Comparison of ENCODE assay signal across 1 cellular context in the genomic region with DNA sequence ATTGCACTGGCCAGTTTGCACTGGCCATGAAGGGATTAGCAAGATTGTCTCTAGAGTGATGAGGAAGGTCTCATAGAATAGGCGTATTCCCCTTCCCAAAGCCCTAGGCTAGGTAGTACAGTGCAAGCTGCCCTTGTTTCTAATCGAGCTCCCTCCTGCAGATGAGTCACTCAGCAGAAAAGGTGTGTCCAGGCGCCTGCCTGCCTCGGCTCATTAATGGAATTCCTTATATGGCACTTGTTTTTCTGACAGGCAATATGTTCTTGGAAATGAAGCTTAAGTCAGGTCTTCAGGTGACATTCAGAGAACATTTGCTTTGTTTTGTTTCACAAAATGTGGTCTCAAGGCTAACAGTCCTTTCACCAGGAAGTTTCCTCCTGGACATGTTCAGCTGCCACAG.
TF ChIP-seq lines count a peak whose summit lies in the region.

No MANE protein-coding gene starts in this region.

TF ChIP-seq in SK-N-SH treated with all-trans-retinoic acid at 6 μM for 48 hours, 23 proteins besides CTCF, POLR2A, EP300 and RAD21 (continued from another document):
- TF ChIP-seq, protein P1, sequence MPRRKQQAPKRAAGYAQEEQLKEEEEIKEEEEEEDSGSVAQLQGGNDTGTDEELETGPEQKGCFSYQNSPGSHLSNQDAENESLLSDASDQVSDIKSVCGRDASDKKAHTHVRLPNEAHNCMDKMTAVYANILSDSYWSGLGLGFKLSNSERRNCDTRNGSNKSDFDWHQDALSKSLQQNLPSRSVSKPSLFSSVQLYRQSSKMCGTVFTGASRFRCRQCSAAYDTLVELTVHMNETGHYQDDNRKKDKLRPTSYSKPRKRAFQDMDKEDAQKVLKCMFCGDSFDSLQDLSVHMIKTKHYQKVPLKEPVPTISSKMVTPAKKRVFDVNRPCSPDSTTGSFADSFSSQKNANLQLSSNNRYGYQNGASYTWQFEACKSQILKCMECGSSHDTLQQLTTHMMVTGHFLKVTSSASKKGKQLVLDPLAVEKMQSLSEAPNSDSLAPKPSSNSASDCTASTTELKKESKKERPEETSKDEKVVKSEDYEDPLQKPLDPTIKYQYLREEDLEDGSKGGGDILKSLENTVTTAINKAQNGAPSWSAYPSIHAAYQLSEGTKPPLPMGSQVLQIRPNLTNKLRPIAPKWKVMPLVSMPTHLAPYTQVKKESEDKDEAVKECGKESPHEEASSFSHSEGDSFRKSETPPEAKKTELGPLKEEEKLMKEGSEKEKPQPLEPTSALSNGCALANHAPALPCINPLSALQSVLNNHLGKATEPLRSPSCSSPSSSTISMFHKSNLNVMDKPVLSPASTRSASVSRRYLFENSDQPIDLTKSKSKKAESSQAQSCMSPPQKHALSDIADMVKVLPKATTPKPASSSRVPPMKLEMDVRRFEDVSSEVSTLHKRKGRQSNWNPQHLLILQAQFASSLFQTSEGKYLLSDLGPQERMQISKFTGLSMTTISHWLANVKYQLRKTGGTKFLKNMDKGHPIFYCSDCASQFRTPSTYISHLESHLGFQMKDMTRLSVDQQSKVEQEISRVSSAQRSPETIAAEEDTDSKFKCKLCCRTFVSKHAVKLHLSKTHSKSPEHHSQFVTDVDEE (CRISPR knock-in tag; IDR thresholded peaks at IDR 0.05) = no peak
- TF ChIP-seq ZC3H10 (CRISPR knock-in tag; IDR thresholded peaks at IDR 0.05) (no peak), ZFP30 (CRISPR knock-in tag; IDR thresholded peaks at IDR 0.05) (no peak), ZNF70 (CRISPR knock-in tag; IDR thresholded peaks at IDR 0.05) (no peak), CSDC2 (CRISPR knock-in tag; IDR thresholded peaks at IDR 0.05) (no peak)
- TF ChIP-seq, protein P2, sequence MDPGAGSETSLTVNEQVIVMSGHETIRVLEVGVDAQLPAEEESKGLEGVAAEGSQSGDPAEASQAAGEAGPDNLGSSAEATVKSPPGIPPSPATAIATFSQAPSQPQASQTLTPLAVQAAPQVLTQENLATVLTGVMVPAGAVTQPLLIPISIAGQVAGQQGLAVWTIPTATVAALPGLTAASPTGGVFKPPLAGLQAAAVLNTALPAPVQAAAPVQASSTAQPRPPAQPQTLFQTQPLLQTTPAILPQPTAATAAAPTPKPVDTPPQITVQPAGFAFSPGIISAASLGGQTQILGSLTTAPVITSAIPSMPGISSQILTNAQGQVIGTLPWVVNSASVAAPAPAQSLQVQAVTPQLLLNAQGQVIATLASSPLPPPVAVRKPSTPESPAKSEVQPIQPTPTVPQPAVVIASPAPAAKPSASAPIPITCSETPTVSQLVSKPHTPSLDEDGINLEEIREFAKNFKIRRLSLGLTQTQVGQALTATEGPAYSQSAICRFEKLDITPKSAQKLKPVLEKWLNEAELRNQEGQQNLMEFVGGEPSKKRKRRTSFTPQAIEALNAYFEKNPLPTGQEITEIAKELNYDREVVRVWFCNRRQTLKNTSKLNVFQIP (CRISPR knock-in tag; IDR thresholded peaks at IDR 0.05; ENCODE audit: borderline replicate concordance, low read depth) = no peak
TF ChIP-seq in SK-N-SH treated with all-trans-retinoic acid at 6 μM for 48 hours: peak in this region for 0.
